20 cellular contexts compared by ENCODE assay signal in genomic region chr22:46842606-46843005, GRCh38.
A peak's percentile ranks its signal among the peaks of the same experiment; 100 is the strongest.
DNase-seq lines count a peak whose midpoint lies in the region; ATAC-seq and TF ChIP-seq lines count a peak whose summit lies in the region.
"Had no signal": no experiment of that assay in that cellular context is flagged by ENCODE, and none has a peak within 500 bp of the region (broad histone marks: within the 10 kb centered on the region; RNA-seq: fewer than 3 reads in every experiment).

No MANE protein-coding gene starts in this region.

- WGBS in IMR-90 (ENCODE audit: extremely low coverage in 2 of 2, insufficient read length in 1 of 2), 2 experiments = 97% methylated on average over 7 of the region's 11 CpGs; no CpG with 5 or more reads in 1 of the 2 experiments
- 92 to 95% methylated on average over 11 of the region's 11 CpGs for WGBS in lung, 2 donors

- peak overlapping the region; percentile 48; the same call in 1 of the 2 replicates for H2AK5ac ChIP-seq in IMR-90 (ENCODE audit: low read depth, low read length)

- H3K23ac ChIP-seq in IMR-90 (ENCODE audit: low read depth, low read length) = no peak overlapping the region

- peak overlapping the region; percentile 68 for H3K27ac Mint-ChIP-seq in activated T-helper 17 cell treated with anti-CD3 and anti-CD28 coated beads, Interleukin-2, amount 50 U/mL, for 72 hours
- H3K27ac Mint-ChIP-seq: activated T-cell treated with anti-CD3 and anti-CD28 coated beads, Interleukin-2, amount 50 U/mL, for 24 hours had no signal

- no TSS peak for BruUV-seq in IMR-90 (replicated peaks; lab: Mats Ljungman, UMichigan)

- no peak overlapping the region for H2BK15ac ChIP-seq in IMR-90 (ENCODE audit: low read depth, low read length)

- H4K8ac ChIP-seq in IMR-90 (ENCODE audit: low read depth in 2 of 2, low read length in 2 of 2) = no peak overlapping the region

- no peak overlapping the region for H2AK9ac ChIP-seq in IMR-90 (replicated peaks; ENCODE audit: low read depth, low read length, poor library complexity)

- H3K79me1 ChIP-seq in IMR-90 (ENCODE audit: low read depth in 1 of 2, low read length in 2 of 2) = peaks cover 30 to 39% of the 10 kb centered on the region in 2 experiments

- no peak for TF ChIP-seq POLR2A in IMR-90 (IDR thresholded peaks at IDR 0.05; ENCODE audit: low read depth, low read length)

- H4K20me1 ChIP-seq in IMR-90 (ENCODE audit: insufficient read depth, low read length) = peaks cover 9% of the 10 kb centered on the region

- H2BK120ac ChIP-seq in IMR-90 (ENCODE audit: low read depth, low read length) = no peak overlapping the region

- no peaks in the 10 kb centered on the region for H3K27me3 Mint-ChIP-seq in activated T-helper 17 cell treated with anti-CD3 and anti-CD28 coated beads, Interleukin-2, amount 50 U/mL, for 72 hours
- H3K27me3 Mint-ChIP-seq: activated T-cell treated with anti-CD3 and anti-CD28 coated beads, Interleukin-2, amount 50 U/mL, for 24 hours; effector memory CD8-positive, alpha-beta T cell; naive thymus-derived CD8-positive, alpha-beta T cell had no signal

- no peak for TF ChIP-seq RAD21 in IMR-90 (IDR thresholded peaks at IDR 0.05; ENCODE audit: low read length)

- no peak overlapping the region for H3K14ac ChIP-seq in IMR-90 (replicated peaks; ENCODE audit: low read depth, low read length)

- H3K4me3 ChIP-seq in IMR-90 (ENCODE audit: insufficient read depth, low read depth, low read length) = no peak overlapping the region
- H3K4me3 ChIP-seq in lung = no peak overlapping the region
- H3K4me3 ChIP-seq: lower lobe of right lung, upper lobe of right lung had no signal

- H3K56ac ChIP-seq in IMR-90 (ENCODE audit: extremely low read depth, insufficient read depth, low read length) = no peak overlapping the region

- no peak overlapping the region for H2AFZ ChIP-seq in IMR-90 (replicated peaks; ENCODE audit: low read length, poor library complexity)

- no peaks in the 10 kb centered on the region for H3K9me3 Mint-ChIP-seq in activated T-helper 17 cell treated with anti-CD3 and anti-CD28 coated beads, Interleukin-2, amount 50 U/mL, for 72 hours
- H3K9me3 Mint-ChIP-seq: activated T-cell treated with anti-CD3 and anti-CD28 coated beads, Interleukin-2, amount 50 U/mL, for 24 hours; effector memory CD8-positive, alpha-beta T cell; naive thymus-derived CD8-positive, alpha-beta T cell had no signal

- ATAC-seq in IMR-90 (ENCODE audit: low read depth) = no peak
- no peak for ATAC-seq in activated T-helper 17 cell treated with anti-CD3 and anti-CD28 coated beads, Interleukin-2, amount 50 U/mL, for 72 hours (replicated peaks)
- no peak for ATAC-seq in lung (ENCODE audit: insufficient read depth, low FRiP score)
- ATAC-seq in GM21717 (IDR thresholded peaks at IDR 0.05; ENCODE audit: unreplicated experiment) = no peak
- ATAC-seq in sciatic nerve = no peak
- ATAC-seq: effector memory CD8-positive, alpha-beta T cell; HCT116; lower lobe of right lung; naive thymus-derived CD8-positive, alpha-beta T cell; stimulated activated naive CD8-positive, alpha-beta T cell treated with anti-CD3 and anti-CD28 coated beads, Interleukin-15, Interleukin-2, amounts not matched to agents 100 U/mL and 50 U/mL, for 24 hours; upper lobe of right lung had no signal

- H3K9me1 ChIP-seq in IMR-90 (ENCODE audit: insufficient read depth, low read length) = peaks cover 20% of the 10 kb centered on the region

- H3K4me3 Mint-ChIP-seq in activated T-helper 17 cell treated with anti-CD3 and anti-CD28 coated beads, Interleukin-2, amount 50 U/mL, for 72 hours = no peak overlapping the region
- H3K4me3 Mint-ChIP-seq: activated T-cell treated with anti-CD3 and anti-CD28 coated beads, Interleukin-2, amount 50 U/mL, for 24 hours; effector memory CD8-positive, alpha-beta T cell; naive thymus-derived CD8-positive, alpha-beta T cell had no signal

- H3K27ac ChIP-seq in IMR-90 (ENCODE audit: insufficient read depth, low read length) = no peak overlapping the region
- no peak overlapping the region for H3K27ac ChIP-seq in lung (ENCODE audit: low read depth in 1 of 2, low read length in 1 of 2)
- H3K27ac ChIP-seq: C4-2B, lower lobe of right lung, upper lobe of right lung had no signal

- H4K5ac ChIP-seq in IMR-90 (ENCODE audit: low read depth, low read length) = no peak overlapping the region

- no peak overlapping the region for H3K9ac ChIP-seq in IMR-90 (ENCODE audit: low read depth, low read length)

- CTCF ChIA-PET in IMR-90 (lab: Yijun Ruan, JAX) = no interaction called here

- dilution Hi-C loops in IMR-90 (cut with HindIII; ENCODE audit: low sequenced_read_pairs, unreplicated experiment) = no loop called here

- no peak overlapping the region for H2BK20ac ChIP-seq in IMR-90 (ENCODE audit: low read depth, low read length)

- no peak overlapping the region for H3K4ac ChIP-seq in IMR-90 (ENCODE audit: low read depth, low read length)

- H2BK5ac ChIP-seq in IMR-90 (ENCODE audit: low read depth, low read length, poor library complexity, severe bottlenecking) = no peak overlapping the region

- peaks cover 74% of the 10 kb centered on the region for H3K36me3 Mint-ChIP-seq in activated T-helper 17 cell treated with anti-CD3 and anti-CD28 coated beads, Interleukin-2, amount 50 U/mL, for 72 hours (ENCODE audit: low read depth)

- H3K4me1 ChIP-seq in IMR-90 (ENCODE audit: control insufficient read depth, insufficient read depth, low read length) (peaks cover 14% of the 10 kb centered on the region), lung (ENCODE audit: control insufficient read depth in 2 of 2, insufficient read depth in 2 of 2, low read length in 2 of 2) (no peaks in the 10 kb centered on the region)

- intact Hi-C loops in IMR-90 (cut with micrococcal nuclease) (loop anchor here (10.0 kb wide), 1 partner anchor 312 kb away; no protein-coding TSS in a partner anchor), sciatic nerve (cut with DNase I) (no loop called here)

- in situ Hi-C loops in IMR-90 (cut with MboI; ENCODE audit: low sequenced_read_pairs) = no loop called here

- no peak overlapping the region for H4K91ac ChIP-seq in IMR-90 (ENCODE audit: insufficient read depth, low read depth, low read length)

- no peak overlapping the region for H3K4me2 ChIP-seq in IMR-90 (ENCODE audit: low read depth, low read length)

- H3K9me3 ChIP-seq in IMR-90 (ENCODE audit: control insufficient read depth, insufficient read depth, low read length) = no peaks in the 10 kb centered on the region
- H3K9me3 ChIP-seq in lung (ENCODE audit: control insufficient read depth in 2 of 2, insufficient read depth in 1 of 2, low read length in 1 of 2) = no peaks in the 10 kb centered on the region
- H3K9me3 ChIP-seq: lower lobe of right lung, upper lobe of right lung had no signal

- DNase-seq in NCI-H2107 treated with DMSO at 0.1 percent for 48 hours (lab: John Stamatoyannopoulos, UW; ENCODE audit: unreplicated experiment) (peak; percentile 36), NCI-H2107 (lab: John Stamatoyannopoulos, UW) (no peak), IMR-90 (no peak), lung (ENCODE audit: low spot score) (peak; percentile 9), sciatic nerve (ENCODE audit: low spot score) (no peak)
- no peak for DNase-seq in stimulated activated CD4-positive, alpha-beta T cell treated with anti-CD3 and anti-CD28 coated beads, Interleukin-4, amount 100 ng/mL, for 4 hours
- DNase-seq: activated CD4-positive, alpha-beta T cell treated with anti-CD3 and anti-CD28 coated beads for 48 hours; activated T-cell treated with anti-CD3 and anti-CD28 coated beads, Interleukin-2, amount 50 U/mL, for 24 hours; central memory CD4-positive, alpha-beta T cell; effector memory CD8-positive, alpha-beta T cell; lower lobe of right lung; MM.1S; naive thymus-derived CD8-positive, alpha-beta T cell; OCI-M1; stimulated activated naive CD8-positive, alpha-beta T cell treated with anti-CD3 and anti-CD28 coated beads, Interleukin-15, Interleukin-2, amounts not matched to agents 100 U/mL and 50 U/mL, for 24 hours; upper lobe of right lung had no signal

- no peak for TF ChIP-seq CTCF in IMR-90 (conservative IDR thresholded peaks at IDR 0.05; ENCODE audit: low read depth, low read length)
- no peak for TF ChIP-seq CTCF in lung (IDR thresholded peaks at IDR 0.05; ENCODE audit: control extremely low read depth, extremely low read depth)

- H3K36me3 ChIP-seq in IMR-90 (ENCODE audit: control insufficient read depth, insufficient read depth, low read length) (peaks cover 1% of the 10 kb centered on the region; the same call in 1 of the 2 replicates), lung (ENCODE audit: control insufficient read depth in 2 of 2, insufficient read depth in 2 of 2, low read length in 2 of 2) (no peaks in the 10 kb centered on the region)
- H3K36me3 ChIP-seq: lower lobe of right lung, upper lobe of right lung had no signal

- peaks cover 44% of the 10 kb centered on the region for H3K4me1 Mint-ChIP-seq in activated T-helper 17 cell treated with anti-CD3 and anti-CD28 coated beads, Interleukin-2, amount 50 U/mL, for 72 hours

- H3K18ac ChIP-seq in IMR-90 (ENCODE audit: low read depth, low read length) = no peak overlapping the region

- H3K27me3 ChIP-seq in IMR-90 (ENCODE audit: control insufficient read depth, insufficient read depth, low read length) = no peaks in the 10 kb centered on the region
- H3K27me3 ChIP-seq in lung (ENCODE audit: control insufficient read depth, insufficient read depth) = no peaks in the 10 kb centered on the region
- H3K27me3 ChIP-seq: upper lobe of right lung had no signal

- POLR2A ChIA-PET in IMR-90 (lab: Charles Lee; ENCODE audit: unreplicated experiment) = no interaction called here

TF ChIP-seq in IMR-90, 13 proteins besides CTCF, POLR2A, EP300 and RAD21:
- no peak for TF ChIP-seq RFX5 (IDR thresholded peaks at IDR 0.05; ENCODE audit: low read depth, low read length)

Comparison
In these comparisons a context has a peak if more than half of its experiments do, and no peak if none do; other contexts are left out.
1. DNase-seq: peak in NCI-H2107 treated with DMSO at 0.1 percent for 48 hours (single experiment) and lung (single experiment); none in NCI-H2107 (single experiment), IMR-90 (single experiment), sciatic nerve (single experiment) and stimulated activated CD4-positive, alpha-beta T cell treated with anti-CD3 and anti-CD28 coated beads, Interleukin-4, amount 100 ng/mL, for 4 hours (0 of 2).